Comparison of ENCODE assay signal across 1 cellular context in genomic region chr7:4145576-4145975, GRCh38.
TF ChIP-seq lines count a peak whose summit lies in the region.

No MANE protein-coding gene starts in this region.

TF ChIP-seq in SK-N-SH treated with all-trans-retinoic acid at 6 μM for 48 hours, 23 proteins besides CTCF, POLR2A, EP300 and RAD21 (continued from another document):
- TF ChIP-seq, protein P1, sequence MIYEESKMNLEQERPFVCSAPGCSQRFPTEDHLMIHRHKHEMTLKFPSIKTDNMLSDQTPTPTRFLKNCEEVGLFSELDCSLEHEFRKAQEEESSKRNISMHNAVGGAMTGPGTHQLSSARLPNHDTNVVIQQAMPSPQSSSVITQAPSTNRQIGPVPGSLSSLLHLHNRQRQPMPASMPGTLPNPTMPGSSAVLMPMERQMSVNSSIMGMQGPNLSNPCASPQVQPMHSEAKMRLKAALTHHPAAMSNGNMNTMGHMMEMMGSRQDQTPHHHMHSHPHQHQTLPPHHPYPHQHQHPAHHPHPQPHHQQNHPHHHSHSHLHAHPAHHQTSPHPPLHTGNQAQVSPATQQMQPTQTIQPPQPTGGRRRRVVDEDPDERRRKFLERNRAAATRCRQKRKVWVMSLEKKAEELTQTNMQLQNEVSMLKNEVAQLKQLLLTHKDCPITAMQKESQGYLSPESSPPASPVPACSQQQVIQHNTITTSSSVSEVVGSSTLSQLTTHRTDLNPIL (CRISPR knock-in tag; IDR thresholded peaks at IDR 0.05; ENCODE audit: low read depth), result no peak
- TF ChIP-seq ZFP30 (CRISPR knock-in tag; IDR thresholded peaks at IDR 0.05), result no peak
- TF ChIP-seq ISL1 (CRISPR knock-in tag; IDR thresholded peaks at IDR 0.05), result no peak
- no peak for TF ChIP-seq CSDC2 (CRISPR knock-in tag; IDR thresholded peaks at IDR 0.05)
- TF ChIP-seq ZNF8 (CRISPR knock-in tag; IDR thresholded peaks at IDR 0.05), result no peak
- no peak for TF ChIP-seq ZNF565 (CRISPR knock-in tag; conservative IDR thresholded peaks at IDR 0.05; ENCODE audit: low read depth)
- no peak for TF ChIP-seq ARNTL (CRISPR knock-in tag; IDR thresholded peaks at IDR 0.05; ENCODE audit: borderline replicate concordance, low read depth)
- no peak for TF ChIP-seq TOX (CRISPR knock-in tag; IDR thresholded peaks at IDR 0.05; ENCODE audit: borderline replicate concordance)
- no peak for TF ChIP-seq CSRNP3 (CRISPR knock-in tag; IDR thresholded peaks at IDR 0.05)
- no peak for TF ChIP-seq RARB (CRISPR knock-in tag; IDR thresholded peaks at IDR 0.05)
- no peak for TF ChIP-seq PPARA (CRISPR knock-in tag; IDR thresholded peaks at IDR 0.05; ENCODE audit: borderline replicate concordance)
- TF ChIP-seq ESRRG (CRISPR knock-in tag; IDR thresholded peaks at IDR 0.05), result no peak
- TF ChIP-seq POU6F1 (CRISPR knock-in tag; IDR thresholded peaks at IDR 0.05; ENCODE audit: borderline replicate concordance, low read depth), result no peak
